Comparison of ENCODE assay signal across 8 cellular contexts in the genomic region with DNA sequence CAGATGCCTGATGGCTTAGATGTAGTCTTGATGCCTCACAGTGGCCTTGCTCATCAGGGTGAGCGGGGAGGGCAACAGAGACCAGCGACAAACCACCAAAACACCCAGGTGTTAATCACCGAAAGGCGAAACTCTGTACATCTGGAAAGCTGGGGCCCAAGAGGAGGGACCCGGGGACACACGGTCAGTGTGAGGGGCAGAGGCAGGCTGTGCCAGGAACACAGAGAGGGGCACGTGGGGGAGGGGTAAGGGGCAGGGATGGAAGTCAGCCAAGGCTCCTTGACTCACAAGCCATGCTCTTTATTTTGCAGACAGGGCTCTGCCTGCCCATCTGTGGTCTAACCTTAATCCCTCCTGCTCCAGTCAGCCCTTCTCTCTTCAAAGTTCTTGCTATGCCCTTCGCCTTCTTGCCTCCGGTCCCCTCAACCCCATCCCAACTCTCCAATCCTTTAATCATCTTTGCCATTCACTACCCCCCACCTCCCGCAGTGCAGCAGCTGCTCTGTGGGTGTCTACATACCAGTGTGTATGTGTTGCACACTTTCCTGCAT. TPM values are rescaled to one million over a fixed set of nuclear protein-coding genes. Genes with fewer than 3 reads are reported as not detected.
A peak's percentile ranks its signal among the peaks of the same experiment; 100 is the strongest.
DNase-seq lines count a peak whose midpoint lies in the region; ATAC-seq and TF ChIP-seq lines count a peak whose summit lies in the region.

No MANE protein-coding gene starts in this region.

- no peaks in the 10 kb centered on the region for H3K27me3 ChIP-seq in ascending aorta

- peaks cover 0 to 14% of the 10 kb centered on the region in 2 donors for H3K36me3 ChIP-seq in ascending aorta

- no peaks in the 10 kb centered on the region for H3K9me3 Mint-ChIP-seq in naive B cell

- peaks cover 74 to 81% (median 80%) of the 10 kb centered on the region in 3 donors for H3K4me1 Mint-ChIP-seq in naive B cell

- peaks cover 45 to 71% of the 10 kb centered on the region in 2 donors for H3K4me1 ChIP-seq in ascending aorta

- no peaks in the 10 kb centered on the region for H3K27me3 Mint-ChIP-seq in naive B cell

- TF ChIP-seq CTCF in AG10803 (conservative IDR thresholded peaks at IDR 0.05; ENCODE audit: low read length) (no peak), ascending aorta (IDR thresholded peaks at IDR 0.05) (no peak)

- ATAC-seq in naive B cell (ENCODE audit: low read depth in 2 of 2) (no peak), GM18858 (IDR thresholded peaks at IDR 0.05; ENCODE audit: unreplicated experiment) (no peak)

- intact Hi-C loops in ascending aorta (cut with DNase I) = no loop called here

- DNase-seq in AG10803 (ENCODE audit: low read depth) (no peak), HCEC 1CT (peak; percentile 63), ascending aorta (ENCODE audit: low spot score in 2 of 2) (no peak), naive B cell (no peak), NCI-H2107 (lab: John Stamatoyannopoulos, UW) (no peak), activated gamma-delta T cell (lab: John Stamatoyannopoulos, UW) (no peak), UCSD-AML1 (lab: John Stamatoyannopoulos, UW; ENCODE audit: unreplicated experiment) (no peak)

- peak overlapping the region; percentile 99 to 100 for H3K27ac ChIP-seq in ascending aorta

- H3K4me3 Mint-ChIP-seq in naive B cell = peak overlapping the region; percentile 61 to 97 (median 88)

- peak overlapping the region; percentile 88 to 99 (median 94) for H3K27ac Mint-ChIP-seq in naive B cell

- H3K4me3 ChIP-seq in AG10803 (ENCODE audit: low read length) (peak overlapping the region; percentile 33), ascending aorta (peak overlapping the region; percentile 34 to 86)

- H3K36me3 Mint-ChIP-seq in naive B cell = no peaks in the 10 kb centered on the region

- H3K9me3 ChIP-seq in ascending aorta = no peaks in the 10 kb centered on the region

RNA-seq across cellular contexts. Expression of a gene that starts 4.3 kb away (rescaled TPM):
- total RNA-seq in ascending aorta = 106 TPM
- 10 to 100 TPM in 3 of 6 donors, 1 to 10 TPM in 3; 6.9 to 15.8 (median 9.1) TPM for polyA plus RNA-seq in naive B cell (ENCODE audit: low read depth in 6 of 6)
